1 cellular context compared by ENCODE assay signal in the genomic region with DNA sequence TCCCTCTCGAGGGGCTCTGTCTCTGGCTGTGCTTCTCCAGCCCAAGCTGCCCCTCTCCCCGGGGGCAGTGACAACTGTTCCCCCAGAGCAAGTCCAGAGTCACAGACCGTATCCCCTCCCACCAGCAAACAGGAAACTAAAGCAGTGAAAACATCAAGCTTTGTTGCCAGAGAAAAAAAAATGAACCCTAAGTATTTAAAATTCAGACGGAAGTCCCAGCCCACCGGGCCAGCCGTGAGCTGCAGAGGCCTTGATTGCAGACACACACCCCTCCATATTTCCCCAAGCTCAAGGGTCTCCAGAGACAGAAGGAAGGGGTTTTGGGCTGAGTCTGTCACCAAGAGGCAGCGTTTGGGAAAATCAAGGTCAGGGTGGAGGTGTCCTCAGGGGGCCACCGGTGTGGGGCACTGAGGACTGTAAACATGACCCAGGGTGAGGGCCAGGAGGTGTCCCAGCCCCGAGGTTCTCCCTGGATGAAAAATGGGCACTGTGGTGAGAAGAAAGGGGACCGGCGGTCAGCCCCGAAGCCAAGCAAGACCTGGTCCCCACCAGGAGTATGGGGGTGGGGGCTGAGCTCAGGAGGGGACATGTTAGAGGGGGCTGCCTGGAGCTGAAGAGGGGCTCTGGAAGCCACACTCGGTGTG.
TF ChIP-seq lines count a peak whose summit lies in the region.

No MANE protein-coding gene starts in this region.

TF ChIP-seq in HepG2, 621 proteins besides CTCF, POLR2A, EP300 and RAD21 (continued from another document and continues in another):
- TF ChIP-seq, protein P1, sequence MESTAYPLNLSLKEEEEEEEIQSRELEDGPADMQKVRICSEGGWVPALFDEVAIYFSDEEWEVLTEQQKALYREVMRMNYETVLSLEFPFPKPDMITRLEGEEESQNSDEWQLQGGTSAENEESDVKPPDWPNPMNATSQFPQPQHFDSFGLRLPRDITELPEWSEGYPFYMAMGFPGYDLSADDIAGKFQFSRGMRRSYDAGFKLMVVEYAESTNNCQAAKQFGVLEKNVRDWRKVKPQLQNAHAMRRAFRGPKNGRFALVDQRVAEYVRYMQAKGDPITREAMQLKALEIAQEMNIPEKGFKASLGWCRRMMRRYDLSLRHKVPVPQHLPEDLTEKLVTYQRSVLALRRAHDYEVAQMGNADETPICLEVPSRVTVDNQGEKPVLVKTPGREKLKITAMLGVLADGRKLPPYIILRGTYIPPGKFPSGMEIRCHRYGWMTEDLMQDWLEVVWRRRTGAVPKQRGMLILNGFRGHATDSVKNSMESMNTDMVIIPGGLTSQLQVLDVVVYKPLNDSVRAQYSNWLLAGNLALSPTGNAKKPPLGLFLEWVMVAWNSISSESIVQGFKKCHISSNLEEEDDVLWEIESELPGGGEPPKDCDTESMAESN (CRISPR knock-in tag; conservative IDR thresholded peaks at IDR 0.05) = no peak
- TF ChIP-seq HNF1A (IDR thresholded peaks at IDR 0.05; ENCODE audit: low read depth) (no peak), HNF1A (CRISPR knock-in tag; IDR thresholded peaks at IDR 0.05; ENCODE audit: borderline replicate concordance) (no peak), PCBP1 (IDR thresholded peaks at IDR 0.05; ENCODE audit: borderline replicate concordance, low read depth, low read length) (no peak), HMG20B (CRISPR knock-in tag; conservative IDR thresholded peaks at IDR 0.05) (no peak), ZNF615 (CRISPR knock-in tag; IDR thresholded peaks at IDR 0.05; ENCODE audit: borderline replicate concordance) (no peak), ZC3H13 (CRISPR knock-in tag; IDR thresholded peaks at IDR 0.05) (no peak), RERE (CRISPR knock-in tag; IDR thresholded peaks at IDR 0.05; ENCODE audit: low read depth) (no peak), ZSCAN30 (CRISPR knock-in tag; IDR thresholded peaks at IDR 0.05) (no peak), MAFG (CRISPR knock-in tag; IDR thresholded peaks at IDR 0.05) (no peak), RFXAP (CRISPR knock-in tag; IDR thresholded peaks at IDR 0.05; ENCODE audit: borderline replicate concordance) (no peak), CREM (IDR thresholded peaks at IDR 0.05) (no peak), CREM (CRISPR knock-in tag; IDR thresholded peaks at IDR 0.05) (no peak), ERF (CRISPR knock-in tag; IDR thresholded peaks at IDR 0.05) (peak; percentile 71; the same call in 1 of the 2 replicates), RELA (CRISPR knock-in tag; IDR thresholded peaks at IDR 0.05) (no peak), CAMTA2 (CRISPR knock-in tag; IDR thresholded peaks at IDR 0.05; ENCODE audit: borderline replicate concordance) (0 out of 2 replicates have a peak, but pooled peaks have one; percentile 68), CREB1 (IDR thresholded peaks at IDR 0.05) (no peak), CREB1 (CRISPR knock-in tag; IDR thresholded peaks at IDR 0.05) (no peak), LCORL (IDR thresholded peaks at IDR 0.05) (no peak), LCORL (CRISPR knock-in tag; IDR thresholded peaks at IDR 0.05) (0 out of 2 replicates have a peak, but pooled peaks have one; percentile 17), USF2 (IDR thresholded peaks at IDR 0.05; ENCODE audit: low read depth, low read length) (no peak), USF2 (CRISPR knock-in tag; IDR thresholded peaks at IDR 0.05; ENCODE audit: borderline replicate concordance) (no peak), ZNF816 (CRISPR knock-in tag; IDR thresholded peaks at IDR 0.05; ENCODE audit: borderline replicate concordance) (no peak), ZNF788 (CRISPR knock-in tag; IDR thresholded peaks at IDR 0.05; ENCODE audit: borderline replicate concordance) (0 out of 2 replicates have a peak, but pooled peaks have one; percentile 40), SATB2 (CRISPR knock-in tag; IDR thresholded peaks at IDR 0.05) (no peak), NONO (IDR thresholded peaks at IDR 0.05) (no peak), NONO (CRISPR knock-in tag; conservative IDR thresholded peaks at IDR 0.05) (no peak), ARNT (IDR thresholded peaks at IDR 0.05) (no peak), ATM (IDR thresholded peaks at IDR 0.05; ENCODE audit: borderline replicate concordance) (no peak), GABPB1 (CRISPR knock-in tag; IDR thresholded peaks at IDR 0.05) (no peak), ZSCAN22 (CRISPR knock-in tag; IDR thresholded peaks at IDR 0.05) (no peak), ZIK1 (CRISPR knock-in tag; IDR thresholded peaks at IDR 0.05; ENCODE audit: borderline replicate concordance, low read depth) (no peak), TEAD2 (CRISPR knock-in tag; IDR thresholded peaks at IDR 0.05) (no peak), PTBP1 (IDR thresholded peaks at IDR 0.05; ENCODE audit: low read depth, low read length, poor library complexity, severe bottlenecking) (no peak), ZNF619 (CRISPR knock-in tag; IDR thresholded peaks at IDR 0.05) (no peak), ZNF350 (CRISPR knock-in tag; IDR thresholded peaks at IDR 0.05; ENCODE audit: borderline replicate concordance, low read depth) (no peak), TBX2 (CRISPR knock-in tag; IDR thresholded peaks at IDR 0.05; ENCODE audit: borderline replicate concordance) (0 out of 2 replicates have a peak, but pooled peaks have one; percentile 33), ZNF713 (CRISPR knock-in tag; IDR thresholded peaks at IDR 0.05) (no peak), HDAC1 (CRISPR knock-in tag; IDR thresholded peaks at IDR 0.05) (no peak), TOPORS (CRISPR knock-in tag; IDR thresholded peaks at IDR 0.05) (no peak)
- TF ChIP-seq, protein P2, sequence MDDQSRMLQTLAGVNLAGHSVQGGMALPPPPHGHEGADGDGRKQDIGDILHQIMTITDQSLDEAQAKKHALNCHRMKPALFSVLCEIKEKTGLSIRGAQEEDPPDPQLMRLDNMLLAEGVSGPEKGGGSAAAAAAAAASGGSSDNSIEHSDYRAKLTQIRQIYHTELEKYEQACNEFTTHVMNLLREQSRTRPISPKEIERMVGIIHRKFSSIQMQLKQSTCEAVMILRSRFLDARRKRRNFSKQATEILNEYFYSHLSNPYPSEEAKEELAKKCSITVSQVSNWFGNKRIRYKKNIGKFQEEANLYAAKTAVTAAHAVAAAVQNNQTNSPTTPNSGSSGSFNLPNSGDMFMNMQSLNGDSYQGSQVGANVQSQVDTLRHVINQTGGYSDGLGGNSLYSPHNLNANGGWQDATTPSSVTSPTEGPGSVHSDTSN (CRISPR knock-in tag; IDR thresholded peaks at IDR 0.05; ENCODE audit: borderline replicate concordance) = no peak
- TF ChIP-seq, protein P3, sequence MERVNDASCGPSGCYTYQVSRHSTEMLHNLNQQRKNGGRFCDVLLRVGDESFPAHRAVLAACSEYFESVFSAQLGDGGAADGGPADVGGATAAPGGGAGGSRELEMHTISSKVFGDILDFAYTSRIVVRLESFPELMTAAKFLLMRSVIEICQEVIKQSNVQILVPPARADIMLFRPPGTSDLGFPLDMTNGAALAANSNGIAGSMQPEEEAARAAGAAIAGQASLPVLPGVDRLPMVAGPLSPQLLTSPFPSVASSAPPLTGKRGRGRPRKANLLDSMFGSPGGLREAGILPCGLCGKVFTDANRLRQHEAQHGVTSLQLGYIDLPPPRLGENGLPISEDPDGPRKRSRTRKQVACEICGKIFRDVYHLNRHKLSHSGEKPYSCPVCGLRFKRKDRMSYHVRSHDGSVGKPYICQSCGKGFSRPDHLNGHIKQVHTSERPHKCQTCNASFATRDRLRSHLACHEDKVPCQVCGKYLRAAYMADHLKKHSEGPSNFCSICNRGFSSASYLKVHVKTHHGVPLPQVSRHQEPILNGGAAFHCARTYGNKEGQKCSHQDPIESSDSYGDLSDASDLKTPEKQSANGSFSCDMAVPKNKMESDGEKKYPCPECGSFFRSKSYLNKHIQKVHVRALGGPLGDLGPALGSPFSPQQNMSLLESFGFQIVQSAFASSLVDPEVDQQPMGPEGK (CRISPR knock-in tag; IDR thresholded peaks at IDR 0.05) = peak; percentile 47; the same call in 1 of the 2 replicates
- TF ChIP-seq, protein P4, sequence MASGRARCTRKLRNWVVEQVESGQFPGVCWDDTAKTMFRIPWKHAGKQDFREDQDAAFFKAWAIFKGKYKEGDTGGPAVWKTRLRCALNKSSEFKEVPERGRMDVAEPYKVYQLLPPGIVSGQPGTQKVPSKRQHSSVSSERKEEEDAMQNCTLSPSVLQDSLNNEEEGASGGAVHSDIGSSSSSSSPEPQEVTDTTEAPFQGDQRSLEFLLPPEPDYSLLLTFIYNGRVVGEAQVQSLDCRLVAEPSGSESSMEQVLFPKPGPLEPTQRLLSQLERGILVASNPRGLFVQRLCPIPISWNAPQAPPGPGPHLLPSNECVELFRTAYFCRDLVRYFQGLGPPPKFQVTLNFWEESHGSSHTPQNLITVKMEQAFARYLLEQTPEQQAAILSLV (CRISPR knock-in tag; IDR thresholded peaks at IDR 0.05; ENCODE audit: borderline replicate concordance) = no peak
